In genomic region chr1:6421266-6421665, GRCh38 we compare ENCODE assay signal across 23 cellular contexts. TPM values are rescaled to one million over a fixed set of nuclear protein-coding genes. Genes with fewer than 3 reads are reported as not detected.
"Had no signal": no experiment of that assay in that cellular context is flagged by ENCODE, and none has a peak within 500 bp of the region (broad histone marks: within the 10 kb centered on the region; RNA-seq: fewer than 3 reads in every experiment).

No MANE protein-coding gene starts in this region.

- DNase-seq: activated B cell treated with CpG ODN at 0.5 μM for 24 hours; activated CD4-positive, alpha-beta T cell treated with anti-CD3 and anti-CD28 coated beads for 36 hours; activated CD8-positive, alpha-beta memory T cell treated with anti-CD3 and anti-CD28 coated beads, Interleukin-2, amount 50 U/mL, for 48 hours; activated naive CD4-positive, alpha-beta T cell; activated T-cell treated with anti-CD3 and anti-CD28 coated beads, Interleukin-2, amount 50 U/mL, for 4 hours; amniotic stem cell; heart left ventricle; left cardiac atrium; spleen; stimulated activated CD4-positive, alpha-beta T cell treated with anti-CD3 and anti-CD28 coated beads, Interleukin-4, amount 100 ng/mL, for 1 hour; stimulated activated naive CD4-positive, alpha-beta T cell; T1000 had no signal

- H3K9me3 ChIP-seq: heart left ventricle, spleen, thoracic aorta, upper lobe of left lung had no signal

- H3K9me3 Mint-ChIP-seq: activated B cell treated with CpG ODN at 0.5 μM for 24 hours; activated naive CD8-positive, alpha-beta T cell treated with anti-CD3 and anti-CD28 coated beads for 36 hours; activated T-cell treated with anti-CD3 and anti-CD28 coated beads, Interleukin-2, amount 50 U/mL, for 4 hours; activated T-helper 2 cell treated with anti-CD3 and anti-CD28 coated beads, Interferon-gamma antibody, Interleukin-2, Interleukin-4, amounts not matched to agents 10 μg/mL and 5 μg/mL and 100 μg/mL, durations not matched to agents 14 hours and 24 hours and 36 hours; endodermal cell; memory B cell; T-helper 1 cell treated with Interleukin-12 subunit alpha and Interleukin-12 subunit beta and Interleukin-4 antibody, amounts not matched to agents 30 μg/mL and 1 μg/mL, for 36 hours had no signal

- H3K36me3 ChIP-seq: heart left ventricle, spleen, thoracic aorta, upper lobe of left lung had no signal

- H3K27ac Mint-ChIP-seq: activated B cell treated with CpG ODN at 0.5 μM for 24 hours; activated CD4-positive, alpha-beta T cell treated with anti-CD3 and anti-CD28 coated beads for 36 hours; activated naive CD8-positive, alpha-beta T cell treated with anti-CD3 and anti-CD28 coated beads for 36 hours; activated T-helper 2 cell treated with anti-CD3 and anti-CD28 coated beads, Interferon-gamma antibody, Interleukin-2, Interleukin-4, amounts not matched to agents 10 μg/mL and 5 μg/mL and 100 μg/mL, durations not matched to agents 14 hours and 24 hours and 36 hours; endodermal cell; memory B cell; T-helper 1 cell treated with Interleukin-12 subunit alpha and Interleukin-12 subunit beta and Interleukin-4 antibody, amounts not matched to agents 30 μg/mL and 1 μg/mL, for 36 hours had no signal

- H3K27ac ChIP-seq: coronary artery, heart left ventricle, spleen, thoracic aorta, upper lobe of left lung had no signal

- ATAC-seq: activated CD4-positive, alpha-beta T cell treated with anti-CD3 and anti-CD28 coated beads for 36 hours; activated T-cell treated with anti-CD3 and anti-CD28 coated beads, Interleukin-2, amount 50 U/mL, for 4 hours; heart left ventricle; left cardiac atrium had no signal

- H3K4me3 Mint-ChIP-seq: activated CD4-positive, alpha-beta T cell treated with anti-CD3 and anti-CD28 coated beads for 36 hours; activated naive CD8-positive, alpha-beta T cell treated with anti-CD3 and anti-CD28 coated beads for 36 hours; activated T-cell treated with anti-CD3 and anti-CD28 coated beads, Interleukin-2, amount 50 U/mL, for 4 hours; endodermal cell; memory B cell; T-helper 1 cell treated with Interleukin-12 subunit alpha and Interleukin-12 subunit beta and Interleukin-4 antibody, amounts not matched to agents 30 μg/mL and 1 μg/mL, for 36 hours had no signal

- H3K36me3 Mint-ChIP-seq: activated naive CD8-positive, alpha-beta T cell treated with anti-CD3 and anti-CD28 coated beads for 36 hours; memory B cell had no signal

RNA-seq across cellular contexts. Expression of gene HES2, which starts 1.5 kb away (rescaled TPM):
- total RNA-seq: activated B cell treated with CpG ODN at 0.5 μM for 24 hours; activated naive CD8-positive, alpha-beta T cell treated with anti-CD3 and anti-CD28 coated beads for 36 hours; activated T-cell treated with anti-CD3 and anti-CD28 coated beads, Interleukin-2, amount 50 U/mL, for 4 hours; endodermal cell; thoracic aorta had no signal
- polyA plus RNA-seq: neural cell had no signal

RNA-seq across cellular contexts. Expression of gene ESPN, which starts 3.3 kb away (rescaled TPM):
- total RNA-seq: fibroblast of villous mesenchyme, posterior vena cava, thoracic aorta had no signal
- polyA plus RNA-seq: neural cell had no signal
